1 cellular context compared by ENCODE assay signal in genomic region chr17:66451188-66452149, GRCh38.
TF ChIP-seq lines count a peak whose summit lies in the region.

No MANE protein-coding gene starts in this region.

TF ChIP-seq in HepG2, 621 proteins besides CTCF, POLR2A, EP300 and RAD21 (continued from another document and continues in another):
- peak; percentile 77 for TF ChIP-seq PHF5A (CRISPR knock-in tag; IDR thresholded peaks at IDR 0.05; ENCODE audit: low read depth, unreplicated experiment)
- no peak for TF ChIP-seq SSRP1 (CRISPR knock-in tag; IDR thresholded peaks at IDR 0.05)
- peak; percentile 66 for TF ChIP-seq ASH2L (IDR thresholded peaks at IDR 0.05; ENCODE audit: insufficient read length, low read depth, low read length)
- TF ChIP-seq ZBTB7A (CRISPR knock-in tag; IDR thresholded peaks at IDR 0.05): no peak
- TF ChIP-seq ZNF451 (CRISPR knock-in tag; IDR thresholded peaks at IDR 0.05): no peak
- TF ChIP-seq MXI1 (IDR thresholded peaks at IDR 0.05; ENCODE audit: borderline replicate concordance, low read depth, low read length): peak; percentile 25; the same call in 1 of the 3 replicates
- TF ChIP-seq NCOR1 (IDR thresholded peaks at IDR 0.05; ENCODE audit: borderline replicate concordance, low read length): peak; percentile 72
- no peak for TF ChIP-seq RBM22 (optimal IDR thresholded peaks at IDR 0.05; ENCODE audit: low read length)
- 0 out of 2 replicates have a peak, but pooled peaks have one; percentile 70 for TF ChIP-seq MAF1 (CRISPR knock-in tag; IDR thresholded peaks at IDR 0.05; ENCODE audit: borderline replicate concordance)
- peak; percentile 74; the same call in 1 of the 2 replicates for TF ChIP-seq ZMYM3 (CRISPR knock-in tag; IDR thresholded peaks at IDR 0.05)
- no peak for TF ChIP-seq HHEX (CRISPR knock-in tag; IDR thresholded peaks at IDR 0.05)
- TF ChIP-seq ZBTB1 (CRISPR knock-in tag; IDR thresholded peaks at IDR 0.05; ENCODE audit: borderline replicate concordance): no peak
- TF ChIP-seq ARID4A (CRISPR knock-in tag; IDR thresholded peaks at IDR 0.05; ENCODE audit: borderline replicate concordance): peak; percentile 35; the same call in 1 of the 2 replicates
- peak; percentile 30; the same call in 1 of the 2 replicates for TF ChIP-seq MYC (CRISPR knock-in tag; IDR thresholded peaks at IDR 0.05; ENCODE audit: borderline replicate concordance)
- no peak for TF ChIP-seq ZHX1 (CRISPR knock-in tag; IDR thresholded peaks at IDR 0.05; ENCODE audit: low read depth)
- TF ChIP-seq ZFX (CRISPR knock-in tag; IDR thresholded peaks at IDR 0.05; ENCODE audit: low read depth): no peak
- TF ChIP-seq ZNF83 (CRISPR knock-in tag; IDR thresholded peaks at IDR 0.05; ENCODE audit: borderline replicate concordance): no peak
- TF ChIP-seq FOXP4 (CRISPR knock-in tag; IDR thresholded peaks at IDR 0.05): peak; percentile 83
- peak; percentile 49; the same call in 1 of the 2 replicates for TF ChIP-seq ZNF512B (CRISPR knock-in tag; IDR thresholded peaks at IDR 0.05; ENCODE audit: borderline replicate concordance)
- TF ChIP-seq ZNF318 (CRISPR knock-in tag; IDR thresholded peaks at IDR 0.05): no peak
- TF ChIP-seq HMG20A (CRISPR knock-in tag; IDR thresholded peaks at IDR 0.05; ENCODE audit: borderline replicate concordance): peak; percentile 75
- TF ChIP-seq ZNF12 (CRISPR knock-in tag; IDR thresholded peaks at IDR 0.05): no peak
- TF ChIP-seq PLSCR1 (CRISPR knock-in tag; IDR thresholded peaks at IDR 0.05; ENCODE audit: borderline replicate concordance): no peak
- no peak for TF ChIP-seq ZNF343 (CRISPR knock-in tag; IDR thresholded peaks at IDR 0.05)
- no peak for TF ChIP-seq ZBTB37 (CRISPR knock-in tag; IDR thresholded peaks at IDR 0.05)
- no peak for TF ChIP-seq ZNF256 (CRISPR knock-in tag; conservative IDR thresholded peaks at IDR 0.05)
- no peak for TF ChIP-seq ZNF382 (CRISPR knock-in tag; IDR thresholded peaks at IDR 0.05; ENCODE audit: borderline replicate concordance)
- no peak for TF ChIP-seq AGO1 (IDR thresholded peaks at IDR 0.05; ENCODE audit: low read depth, low read length, poor library complexity, severe bottlenecking)
- no peak for TF ChIP-seq ZNF432 (CRISPR knock-in tag; IDR thresholded peaks at IDR 0.05; ENCODE audit: borderline replicate concordance)
